Comparison of ENCODE assay signal across 11 cellular contexts in genomic region chr14:95327558-95328374, GRCh38. TPM values are rescaled to one million over a fixed set of nuclear protein-coding genes. Genes with fewer than 3 reads are reported as not detected.
A peak's percentile ranks its signal among the peaks of the same experiment; 100 is the strongest.
DNase-seq lines count a peak whose midpoint lies in the region; ATAC-seq and TF ChIP-seq lines count a peak whose summit lies in the region.
"Had no signal": no experiment of that assay in that cellular context is flagged by ENCODE, and none has a peak within 500 bp of the region (broad histone marks: within the 10 kb centered on the region; RNA-seq: fewer than 3 reads in every experiment).

No MANE protein-coding gene starts in this region.

- peaks cover 14% of the 10 kb centered on the region for H3K4me1 ChIP-seq in SJCRH30
- H3K4me1 ChIP-seq in upper lobe of left lung: no peaks in the 10 kb centered on the region

- TF ChIP-seq CTCF in chondrocyte (IDR thresholded peaks at IDR 0.05) (no peak), upper lobe of left lung (IDR thresholded peaks at IDR 0.05) (no peak)

- WGBS in upper lobe of left lung, 2 donors: 84 to 85% methylated on average over 12 to 13 of the region's 13 CpGs

- no peaks in the 10 kb centered on the region for H3K9me3 Mint-ChIP-seq in chondrocyte (ENCODE audit: low read depth)

- peaks cover 3% of the 10 kb centered on the region for H3K27me3 Mint-ChIP-seq in chondrocyte (ENCODE audit: low read depth)

- H3K36me3 Mint-ChIP-seq in chondrocyte (ENCODE audit: low read depth): peaks cover 3% of the 10 kb centered on the region

- H3K9me3 ChIP-seq in SJCRH30 (replicated peaks) (no peaks in the 10 kb centered on the region), upper lobe of left lung (no peaks in the 10 kb centered on the region)

- TF ChIP-seq EP300 in upper lobe of left lung (IDR thresholded peaks at IDR 0.05): no peak

- H3K4me3 ChIP-seq in SJCRH30 (no peak overlapping the region), upper lobe of left lung (no peak overlapping the region)

- H3K27me3 ChIP-seq in SJCRH30 (no peaks in the 10 kb centered on the region), upper lobe of left lung (no peaks in the 10 kb centered on the region)

- H3K4me3 Mint-ChIP-seq in chondrocyte (ENCODE audit: unreplicated experiment): no peak overlapping the region

- peak; percentile 95 for ATAC-seq in GM18498 (IDR thresholded peaks at IDR 0.05; ENCODE audit: unreplicated experiment)
- peak; percentile 93 for ATAC-seq in GM21367 (IDR thresholded peaks at IDR 0.05; ENCODE audit: unreplicated experiment)
- peak; percentile 93 for ATAC-seq in HG03097 (IDR thresholded peaks at IDR 0.05; ENCODE audit: low FRiP score, unreplicated experiment)
- ATAC-seq in upper lobe of left lung (ENCODE audit: low FRiP score in 2 of 2): no peak
- ATAC-seq: right cardiac atrium had no signal

- no peak for TF ChIP-seq POLR2A in upper lobe of left lung (IDR thresholded peaks at IDR 0.05)

- peaks cover 2% of the 10 kb centered on the region for H3K4me1 Mint-ChIP-seq in chondrocyte (ENCODE audit: low read depth)

- H3K27ac ChIP-seq in SJCRH30 (no peak overlapping the region), upper lobe of left lung (no peak overlapping the region)

- DNase-seq in SJCRH30 (peak; percentile 60 to 80), chondrocyte (ENCODE audit: low spot score) (no peak), upper lobe of left lung (no peak), cerebellum (ENCODE audit: low spot score) (no peak), KG1 (lab: John Stamatoyannopoulos, UW) (no peak)
- DNase-seq: anterior cingulate cortex, NCI-H524, right cardiac atrium had no signal

- no peak overlapping the region for H3K27ac Mint-ChIP-seq in chondrocyte (ENCODE audit: unreplicated experiment)

- no peaks in the 10 kb centered on the region for H3K36me3 ChIP-seq in SJCRH30
- H3K36me3 ChIP-seq in upper lobe of left lung: no peaks in the 10 kb centered on the region

RNA-seq across cellular contexts. Expression of gene CLMN, which starts 8.1 kb away (rescaled TPM):
- total RNA-seq in SJCRH30 (2014; rRNA removed; shearing (Covaris generic)): 24.7 and 29.0 TPM in 2 replicates
- total RNA-seq in chondrocyte: 6.7 to 7.7 TPM (median 7.3 TPM) in 3 replicates
- 10 to 100 TPM in 5 of 6 donors, 1 to 10 TPM in 1; 9.7 to 35.5 (median 18.8) TPM for total RNA-seq in upper lobe of left lung
- total RNA-seq in cerebellum: 7.1 TPM

Comparison
In these comparisons a context has a peak if more than half of its experiments do, and no peak if none do; other contexts are left out.
1. ATAC-seq: peak in GM18498 (single experiment), GM21367 (single experiment) and HG03097 (single experiment); none in upper lobe of left lung (0 of 2).
2. DNase-seq: peak in SJCRH30 (2 of 2); none in chondrocyte (single experiment), upper lobe of left lung (0 of 2), cerebellum (single experiment) and KG1 (single experiment).